14 cellular contexts compared by ENCODE assay signal in genomic region chr7:47559306-47560220, GRCh38. TPM values are rescaled to one million over a fixed set of nuclear protein-coding genes. Genes with fewer than 3 reads are reported as not detected.
A peak's percentile ranks its signal among the peaks of the same experiment; 100 is the strongest.
DNase-seq lines count a peak whose midpoint lies in the region; ATAC-seq, FAIRE-seq and TF ChIP-seq lines count a peak whose summit lies in the region.
"Had no signal": no experiment of that assay in that cellular context is flagged by ENCODE, and none has a peak within 500 bp of the region (broad histone marks: within the 10 kb centered on the region; RNA-seq: fewer than 3 reads in every experiment).

No MANE protein-coding gene starts in this region.

- H3K27ac ChIP-seq in astrocyte (ENCODE audit: low read depth, low read length), result no peak overlapping the region
- peak overlapping the region in 2 of 8 donors; percentile 16 to 21 for H3K27ac ChIP-seq in spleen

- no peak overlapping the region for H2AFZ ChIP-seq in astrocyte (ENCODE audit: low read depth, low read length)
- H2AFZ ChIP-seq: GM23338 had no signal

- no peak for ATAC-seq in GM21786 (IDR thresholded peaks at IDR 0.05; ENCODE audit: unreplicated experiment)
- no peak for ATAC-seq in HG03521 (IDR thresholded peaks at IDR 0.05; ENCODE audit: unreplicated experiment)

- H3K4me1 Mint-ChIP-seq in Caco-2 (ENCODE audit: low read depth, unreplicated experiment) (peaks cover 54% of the 10 kb centered on the region), astrocyte (ENCODE audit: low read depth, unreplicated experiment) (peaks cover 27% of the 10 kb centered on the region), mesothelial cell of epicardium (peaks cover 58% of the 10 kb centered on the region)
- H3K4me1 Mint-ChIP-seq in activated CD4-positive, alpha-beta T cell treated with anti-CD3 and anti-CD28 coated beads, Interleukin-2, amount 10 ng/mL, durations not matched to agents 24 days and 14 days, result no peaks in the 10 kb centered on the region
- H3K4me1 Mint-ChIP-seq: CD8-positive, alpha-beta memory T cell had no signal

- CTCF ChIA-PET in Caco-2 (lab: Charles Lee), result interaction anchor here (0.6 kb wide), 2 partner anchors 63 to 985 kb away, joined by 3 to 8 read pairs; no protein-coding TSS in a partner anchor

- peaks cover 15% of the 10 kb centered on the region for H4K20me1 ChIP-seq in astrocyte (ENCODE audit: insufficient read depth, low read length)

- H3K36me3 Mint-ChIP-seq in Caco-2 (ENCODE audit: insufficient read depth, unreplicated experiment) (peaks cover 100% of the 10 kb centered on the region), astrocyte (ENCODE audit: low read depth, unreplicated experiment) (peaks cover 17% of the 10 kb centered on the region), mesothelial cell of epicardium (peaks cover 38% of the 10 kb centered on the region)
- H3K36me3 Mint-ChIP-seq in activated CD4-positive, alpha-beta T cell treated with anti-CD3 and anti-CD28 coated beads, Interleukin-2, amount 10 ng/mL, durations not matched to agents 24 days and 14 days (ENCODE audit: low read depth), result no peaks in the 10 kb centered on the region
- H3K36me3 Mint-ChIP-seq: CD8-positive, alpha-beta memory T cell had no signal

- peak overlapping the region; percentile 92 for H3K27ac Mint-ChIP-seq in Caco-2 (ENCODE audit: unreplicated experiment)
- peak overlapping the region; percentile 80 for H3K27ac Mint-ChIP-seq in astrocyte (ENCODE audit: unreplicated experiment)
- H3K27ac Mint-ChIP-seq in mesothelial cell of epicardium, result peak overlapping the region; percentile 96
- H3K27ac Mint-ChIP-seq in activated CD4-positive, alpha-beta T cell treated with anti-CD3 and anti-CD28 coated beads, Interleukin-2, amount 10 ng/mL, durations not matched to agents 24 days and 14 days, result no peak overlapping the region
- H3K27ac Mint-ChIP-seq: CD8-positive, alpha-beta memory T cell; GM23338 had no signal

- H3K27me3 Mint-ChIP-seq in Caco-2 (ENCODE audit: insufficient read depth, unreplicated experiment) (no peaks in the 10 kb centered on the region), astrocyte (ENCODE audit: low read depth, unreplicated experiment) (no peaks in the 10 kb centered on the region), mesothelial cell of epicardium (ENCODE audit: low read depth) (no peaks in the 10 kb centered on the region)
- no peaks in the 10 kb centered on the region for H3K27me3 Mint-ChIP-seq in activated CD4-positive, alpha-beta T cell treated with anti-CD3 and anti-CD28 coated beads, Interleukin-2, amount 10 ng/mL, durations not matched to agents 24 days and 14 days
- H3K27me3 Mint-ChIP-seq: CD8-positive, alpha-beta memory T cell had no signal

- TF ChIP-seq CTCF in Caco-2 (IDR thresholded peaks at IDR 0.05; ENCODE audit: insufficient read depth in 1 of 2, low read depth in 1 of 2, low read length in 1 of 2, severe bottlenecking in 1 of 2, unreplicated experiment in 1 of 2) (no peak), astrocyte (IDR thresholded peaks at IDR 0.05; ENCODE audit: insufficient read depth, low read depth, low read length) (no peak), mesothelial cell of epicardium (IDR thresholded peaks at IDR 0.05; ENCODE audit: unreplicated experiment) (no peak), spleen (IDR thresholded peaks at IDR 0.05 in 8 of 11, conservative IDR thresholded peaks at IDR 0.05 in 3 of 11) (no peak)

- FAIRE-seq in astrocyte (lab: Jason Lieb, UNC), result no peak
- FAIRE-seq: A204.1, HTR-8/SVneo had no signal

- 92 to 95% (median 93%) methylated on average over 17 of the region's 17 CpGs for WGBS in spleen, 5 donors

- H3K9me3 Mint-ChIP-seq in Caco-2 (ENCODE audit: unreplicated experiment) (no peaks in the 10 kb centered on the region), astrocyte (ENCODE audit: unreplicated experiment) (no peaks in the 10 kb centered on the region), mesothelial cell of epicardium (no peaks in the 10 kb centered on the region)
- H3K9me3 Mint-ChIP-seq in activated CD4-positive, alpha-beta T cell treated with anti-CD3 and anti-CD28 coated beads, Interleukin-2, amount 10 ng/mL, durations not matched to agents 24 days and 14 days, result no peaks in the 10 kb centered on the region
- H3K9me3 Mint-ChIP-seq: GM23338 had no signal

- H3K36me3 ChIP-seq in Caco-2 (ENCODE audit: control insufficient read depth, insufficient read depth, low read length) (peaks cover 6% of the 10 kb centered on the region), astrocyte (ENCODE audit: insufficient read depth, low read length) (no peaks in the 10 kb centered on the region), spleen (peaks cover 0 to 40% (median 0%) of the 10 kb centered on the region in 6 donors)

- H3K9ac ChIP-seq in astrocyte (ENCODE audit: low read length), result no peak overlapping the region

- DNase-seq in Caco-2 (no peak), astrocyte (ENCODE audit: low read depth) (no peak), mesothelial cell of epicardium (ENCODE audit: low spot score in 2 of 2, unreplicated experiment in 2 of 2) (no peak), spleen (peak; percentile 54)
- no peak for DNase-seq in activated CD4-positive, alpha-beta T cell treated with anti-CD3 and anti-CD28 coated beads, Interleukin-2, amount 10 ng/mL, durations not matched to agents 24 days and 14 days
- DNase-seq: CD8-positive, alpha-beta memory T cell; DMS53; GF-D8; H7 had no signal

- H3K4me1 ChIP-seq in Caco-2 (peaks cover 83% of the 10 kb centered on the region), astrocyte (ENCODE audit: insufficient read depth, low read length) (peaks cover 23% of the 10 kb centered on the region), spleen (peaks cover 5 to 71% (median 20%) of the 10 kb centered on the region in 6 donors)

- POLR2A ChIA-PET in Caco-2 (lab: Charles Lee), result interaction anchor here (1.6 kb wide), 1 partner anchor 17 kb away, joined by 13 read pairs; no protein-coding TSS in a partner anchor

- H3K9me3 ChIP-seq in Caco-2, result no peaks in the 10 kb centered on the region
- H3K9me3 ChIP-seq in astrocyte (ENCODE audit: insufficient read depth, low read depth, low read length), result no peaks in the 10 kb centered on the region
- no peaks in the 10 kb centered on the region for H3K9me3 ChIP-seq in spleen

- H3K79me2 ChIP-seq in astrocyte (ENCODE audit: insufficient read depth, low read length), result peaks cover 79% of the 10 kb centered on the region

- intact Hi-C loops in Caco-2 (cut with micrococcal nuclease; ENCODE audit: unreplicated experiment) (loop anchor here (5.0 kb wide), 1 partner anchor 77 kb away; no protein-coding TSS in a partner anchor), spleen (cut with DNase I; ENCODE audit: low total_unique reads) (no loop called here)
- intact Hi-C loops in activated CD4-positive, alpha-beta T cell treated with anti-CD3 and anti-CD28 coated beads, Interleukin-2, amount 10 ng/mL, durations not matched to agents 24 days and 14 days (cut with micrococcal nuclease), result no loop called here

- no peak overlapping the region for H3K4me3 ChIP-seq in Caco-2 (ENCODE audit: low read depth, low read length)
- H3K4me3 ChIP-seq in astrocyte (ENCODE audit: insufficient read depth, low read depth, low read length), result no peak overlapping the region
- H3K4me3 ChIP-seq in spleen, result no peak overlapping the region
- H3K4me3 ChIP-seq: GM23338 had no signal

- BruUV-seq in Caco-2 (replicated peaks; lab: Mats Ljungman, UMichigan), result no TSS peak

- TF ChIP-seq POLR2A in spleen (IDR thresholded peaks at IDR 0.05), result no peak

- peak overlapping the region; percentile 49 for H3K4me3 Mint-ChIP-seq in Caco-2 (ENCODE audit: unreplicated experiment)
- peak overlapping the region; percentile 40 for H3K4me3 Mint-ChIP-seq in astrocyte (ENCODE audit: unreplicated experiment)
- no peak overlapping the region for H3K4me3 Mint-ChIP-seq in mesothelial cell of epicardium
- no peak overlapping the region for H3K4me3 Mint-ChIP-seq in activated CD4-positive, alpha-beta T cell treated with anti-CD3 and anti-CD28 coated beads, Interleukin-2, amount 10 ng/mL, durations not matched to agents 24 days and 14 days
- H3K4me3 Mint-ChIP-seq: CD8-positive, alpha-beta memory T cell; GM23338 had no signal

- no peaks in the 10 kb centered on the region for H3K27me3 ChIP-seq in Caco-2 (replicated peaks; ENCODE audit: control insufficient read depth, insufficient read depth, low read length)
- H3K27me3 ChIP-seq in astrocyte (ENCODE audit: insufficient read depth, low read length), result no peaks in the 10 kb centered on the region
- no peaks in the 10 kb centered on the region for H3K27me3 ChIP-seq in spleen (replicated peaks in 1 of 7)

- H3K4me2 ChIP-seq in astrocyte (ENCODE audit: low read length), result no peak overlapping the region
- H3K4me2 ChIP-seq: GM23338 had no signal

RNA-seq across cellular contexts. Expression of gene TNS3, which starts 22.3 kb away (rescaled TPM):
- 252 and 263 TPM in 2 replicates for total RNA-seq in Caco-2 (2022)
- 92.9 and 105 TPM in 2 replicates for total RNA-seq in astrocyte
- 427 to 461 TPM (median 452 TPM) in 3 replicates for total RNA-seq in mesothelial cell of epicardium
- total RNA-seq in spleen, result 100 to 1,000 TPM; 122 to 247 (median 152) TPM
- polyA plus RNA-seq in spleen, result 10 to 100 TPM; 17.7 to 31.4 (median 20.9) TPM
- total RNA-seq in activated CD4-positive, alpha-beta T cell treated with anti-CD3 and anti-CD28 coated beads, Interleukin-2, amount 10 ng/mL, durations not matched to agents 24 days and 14 days, result 4.7 and 5.7 TPM in 2 replicates
- polyA plus RNA-seq: CD8-positive, alpha-beta memory T cell had no signal

Comparison
In these comparisons a context has a peak if more than half of its experiments do, and no peak if none do; other contexts are left out.
1. H3K4me3 Mint-ChIP-seq: peak in Caco-2 (single experiment) and astrocyte (single experiment); none in mesothelial cell of epicardium (single experiment) and activated CD4-positive, alpha-beta T cell treated with anti-CD3 and anti-CD28 coated beads, Interleukin-2, amount 10 ng/mL, durations not matched to agents 24 days and 14 days (single experiment).
2. RNA of gene TNS3, which starts 22.3 kb away (total RNA-seq): 427 to 461 TPM in mesothelial cell of epicardium, 252 to 263 TPM in Caco-2, 122 to 247 TPM in spleen and 92.9 to 105 TPM in astrocyte; 4.7 to 5.7 TPM in activated CD4-positive, alpha-beta T cell treated with anti-CD3 and anti-CD28 coated beads, Interleukin-2, amount 10 ng/mL, durations not matched to agents 24 days and 14 days; every median in the first group is over 10 times any median in the second.